Comparison of ENCODE assay signal across 1 cellular context in the genomic region with DNA sequence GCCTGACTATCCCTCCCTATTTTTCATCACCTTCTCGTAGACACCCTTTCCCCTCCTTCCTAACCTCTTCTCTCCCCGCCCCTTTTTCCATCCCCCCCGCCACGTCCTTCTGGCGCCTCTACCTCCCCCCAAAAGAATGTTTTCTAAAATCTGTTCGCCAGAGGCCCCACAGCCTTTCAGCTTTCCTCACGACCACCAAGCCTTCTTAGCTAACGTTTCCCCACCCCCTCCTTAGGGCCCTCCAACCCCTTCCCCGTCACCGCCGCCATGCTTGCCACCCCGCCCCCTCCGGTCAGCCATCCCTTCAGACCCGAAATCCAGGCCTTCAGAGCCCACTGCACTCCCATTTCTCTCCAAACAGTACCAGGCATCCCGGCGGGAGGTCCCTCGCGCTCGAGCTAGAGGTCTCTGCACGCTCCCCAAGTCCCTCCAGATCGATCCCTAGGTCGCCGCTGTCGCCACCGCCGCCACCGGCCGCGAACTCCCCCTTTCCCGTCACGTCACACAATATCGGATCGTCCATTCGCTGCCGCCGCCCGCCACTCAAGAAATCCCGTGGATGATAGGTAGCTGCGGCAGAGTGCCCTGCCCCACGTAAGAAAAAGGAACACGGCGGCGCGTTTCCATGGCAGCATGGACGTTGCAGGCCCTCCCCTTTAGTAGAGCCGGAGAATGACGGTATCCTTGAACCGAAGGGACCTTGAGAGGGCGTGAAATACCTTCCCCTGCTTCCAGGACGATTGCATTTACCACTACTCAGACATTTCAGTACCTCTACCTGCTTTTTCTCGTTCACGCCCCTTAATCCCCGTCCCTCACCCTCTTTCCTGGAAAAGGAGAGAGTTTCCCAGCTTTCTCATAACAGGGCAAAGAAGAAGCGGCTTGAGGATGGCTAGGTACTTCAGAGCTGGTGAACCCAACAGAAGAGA.
TF ChIP-seq lines count a peak whose summit lies in the region.

A gene with protein sequence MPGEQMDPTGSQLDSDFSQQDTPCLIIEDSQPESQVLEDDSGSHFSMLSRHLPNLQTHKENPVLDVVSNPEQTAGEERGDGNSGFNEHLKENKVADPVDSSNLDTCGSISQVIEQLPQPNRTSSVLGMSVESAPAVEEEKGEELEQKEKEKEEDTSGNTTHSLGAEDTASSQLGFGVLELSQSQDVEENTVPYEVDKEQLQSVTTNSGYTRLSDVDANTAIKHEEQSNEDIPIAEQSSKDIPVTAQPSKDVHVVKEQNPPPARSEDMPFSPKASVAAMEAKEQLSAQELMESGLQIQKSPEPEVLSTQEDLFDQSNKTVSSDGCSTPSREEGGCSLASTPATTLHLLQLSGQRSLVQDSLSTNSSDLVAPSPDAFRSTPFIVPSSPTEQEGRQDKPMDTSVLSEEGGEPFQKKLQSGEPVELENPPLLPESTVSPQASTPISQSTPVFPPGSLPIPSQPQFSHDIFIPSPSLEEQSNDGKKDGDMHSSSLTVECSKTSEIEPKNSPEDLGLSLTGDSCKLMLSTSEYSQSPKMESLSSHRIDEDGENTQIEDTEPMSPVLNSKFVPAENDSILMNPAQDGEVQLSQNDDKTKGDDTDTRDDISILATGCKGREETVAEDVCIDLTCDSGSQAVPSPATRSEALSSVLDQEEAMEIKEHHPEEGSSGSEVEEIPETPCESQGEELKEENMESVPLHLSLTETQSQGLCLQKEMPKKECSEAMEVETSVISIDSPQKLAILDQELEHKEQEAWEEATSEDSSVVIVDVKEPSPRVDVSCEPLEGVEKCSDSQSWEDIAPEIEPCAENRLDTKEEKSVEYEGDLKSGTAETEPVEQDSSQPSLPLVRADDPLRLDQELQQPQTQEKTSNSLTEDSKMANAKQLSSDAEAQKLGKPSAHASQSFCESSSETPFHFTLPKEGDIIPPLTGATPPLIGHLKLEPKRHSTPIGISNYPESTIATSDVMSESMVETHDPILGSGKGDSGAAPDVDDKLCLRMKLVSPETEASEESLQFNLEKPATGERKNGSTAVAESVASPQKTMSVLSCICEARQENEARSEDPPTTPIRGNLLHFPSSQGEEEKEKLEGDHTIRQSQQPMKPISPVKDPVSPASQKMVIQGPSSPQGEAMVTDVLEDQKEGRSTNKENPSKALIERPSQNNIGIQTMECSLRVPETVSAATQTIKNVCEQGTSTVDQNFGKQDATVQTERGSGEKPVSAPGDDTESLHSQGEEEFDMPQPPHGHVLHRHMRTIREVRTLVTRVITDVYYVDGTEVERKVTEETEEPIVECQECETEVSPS (N-terminal part only) (minus strand): TSS at position 484 of the 929 bp plus-strand sequence. CDS start 113 bp downstream, at position 371.

TF ChIP-seq in K562, 482 proteins besides CTCF, POLR2A, EP300 and RAD21 (continued from another document and continues in another):
- TF ChIP-seq, protein P1, sequence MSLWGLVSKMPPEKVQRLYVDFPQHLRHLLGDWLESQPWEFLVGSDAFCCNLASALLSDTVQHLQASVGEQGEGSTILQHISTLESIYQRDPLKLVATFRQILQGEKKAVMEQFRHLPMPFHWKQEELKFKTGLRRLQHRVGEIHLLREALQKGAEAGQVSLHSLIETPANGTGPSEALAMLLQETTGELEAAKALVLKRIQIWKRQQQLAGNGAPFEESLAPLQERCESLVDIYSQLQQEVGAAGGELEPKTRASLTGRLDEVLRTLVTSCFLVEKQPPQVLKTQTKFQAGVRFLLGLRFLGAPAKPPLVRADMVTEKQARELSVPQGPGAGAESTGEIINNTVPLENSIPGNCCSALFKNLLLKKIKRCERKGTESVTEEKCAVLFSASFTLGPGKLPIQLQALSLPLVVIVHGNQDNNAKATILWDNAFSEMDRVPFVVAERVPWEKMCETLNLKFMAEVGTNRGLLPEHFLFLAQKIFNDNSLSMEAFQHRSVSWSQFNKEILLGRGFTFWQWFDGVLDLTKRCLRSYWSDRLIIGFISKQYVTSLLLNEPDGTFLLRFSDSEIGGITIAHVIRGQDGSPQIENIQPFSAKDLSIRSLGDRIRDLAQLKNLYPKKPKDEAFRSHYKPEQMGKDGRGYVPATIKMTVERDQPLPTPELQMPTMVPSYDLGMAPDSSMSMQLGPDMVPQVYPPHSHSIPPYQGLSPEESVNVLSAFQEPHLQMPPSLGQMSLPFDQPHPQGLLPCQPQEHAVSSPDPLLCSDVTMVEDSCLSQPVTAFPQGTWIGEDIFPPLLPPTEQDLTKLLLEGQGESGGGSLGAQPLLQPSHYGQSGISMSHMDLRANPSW (CRISPR knock-in tag; IDR thresholded peaks at IDR 0.05) = peak; percentile 74; the same call in 1 of the 2 replicates
- no peak for TF ChIP-seq ZNF778 (CRISPR knock-in tag; IDR thresholded peaks at IDR 0.05)
- TF ChIP-seq, protein P2, sequence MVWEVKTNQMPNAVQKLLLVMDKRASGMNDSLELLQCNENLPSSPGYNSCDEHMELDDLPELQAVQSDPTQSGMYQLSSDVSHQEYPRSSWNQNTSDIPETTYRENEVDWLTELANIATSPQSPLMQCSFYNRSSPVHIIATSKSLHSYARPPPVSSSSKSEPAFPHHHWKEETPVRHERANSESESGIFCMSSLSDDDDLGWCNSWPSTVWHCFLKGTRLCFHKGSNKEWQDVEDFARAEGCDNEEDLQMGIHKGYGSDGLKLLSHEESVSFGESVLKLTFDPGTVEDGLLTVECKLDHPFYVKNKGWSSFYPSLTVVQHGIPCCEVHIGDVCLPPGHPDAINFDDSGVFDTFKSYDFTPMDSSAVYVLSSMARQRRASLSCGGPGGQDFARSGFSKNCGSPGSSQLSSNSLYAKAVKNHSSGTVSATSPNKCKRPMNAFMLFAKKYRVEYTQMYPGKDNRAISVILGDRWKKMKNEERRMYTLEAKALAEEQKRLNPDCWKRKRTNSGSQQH (CRISPR knock-in tag; IDR thresholded peaks at IDR 0.05) = no peak
- peak in 1 of 2 experiments; percentile 29; a peak in 1 of 4 replicates for TF ChIP-seq TBL1XR1 (IDR thresholded peaks at IDR 0.05; ENCODE audit: low read length in 2 of 2)
- TF ChIP-seq ETS2 (tag; IDR thresholded peaks at IDR 0.05; ENCODE audit: borderline replicate concordance, poor library complexity, severe bottlenecking) = no peak
- TF ChIP-seq, protein P3, sequence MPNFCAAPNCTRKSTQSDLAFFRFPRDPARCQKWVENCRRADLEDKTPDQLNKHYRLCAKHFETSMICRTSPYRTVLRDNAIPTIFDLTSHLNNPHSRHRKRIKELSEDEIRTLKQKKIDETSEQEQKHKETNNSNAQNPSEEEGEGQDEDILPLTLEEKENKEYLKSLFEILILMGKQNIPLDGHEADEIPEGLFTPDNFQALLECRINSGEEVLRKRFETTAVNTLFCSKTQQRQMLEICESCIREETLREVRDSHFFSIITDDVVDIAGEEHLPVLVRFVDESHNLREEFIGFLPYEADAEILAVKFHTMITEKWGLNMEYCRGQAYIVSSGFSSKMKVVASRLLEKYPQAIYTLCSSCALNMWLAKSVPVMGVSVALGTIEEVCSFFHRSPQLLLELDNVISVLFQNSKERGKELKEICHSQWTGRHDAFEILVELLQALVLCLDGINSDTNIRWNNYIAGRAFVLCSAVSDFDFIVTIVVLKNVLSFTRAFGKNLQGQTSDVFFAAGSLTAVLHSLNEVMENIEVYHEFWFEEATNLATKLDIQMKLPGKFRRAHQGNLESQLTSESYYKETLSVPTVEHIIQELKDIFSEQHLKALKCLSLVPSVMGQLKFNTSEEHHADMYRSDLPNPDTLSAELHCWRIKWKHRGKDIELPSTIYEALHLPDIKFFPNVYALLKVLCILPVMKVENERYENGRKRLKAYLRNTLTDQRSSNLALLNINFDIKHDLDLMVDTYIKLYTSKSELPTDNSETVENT (CRISPR knock-in tag; IDR thresholded peaks at IDR 0.05) = no peak
- TF ChIP-seq, protein P4, sequence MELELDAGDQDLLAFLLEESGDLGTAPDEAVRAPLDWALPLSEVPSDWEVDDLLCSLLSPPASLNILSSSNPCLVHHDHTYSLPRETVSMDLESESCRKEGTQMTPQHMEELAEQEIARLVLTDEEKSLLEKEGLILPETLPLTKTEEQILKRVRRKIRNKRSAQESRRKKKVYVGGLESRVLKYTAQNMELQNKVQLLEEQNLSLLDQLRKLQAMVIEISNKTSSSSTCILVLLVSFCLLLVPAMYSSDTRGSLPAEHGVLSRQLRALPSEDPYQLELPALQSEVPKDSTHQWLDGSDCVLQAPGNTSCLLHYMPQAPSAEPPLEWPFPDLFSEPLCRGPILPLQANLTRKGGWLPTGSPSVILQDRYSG (tag; conservative IDR thresholded peaks at IDR 0.05; ENCODE audit: low read depth) = no peak
- TF ChIP-seq ZNF12 (CRISPR knock-in tag; IDR thresholded peaks at IDR 0.05) = no peak
- 0 out of 2 replicates have a peak, but pooled peaks have one; percentile 53 for TF ChIP-seq TRIM28 (IDR thresholded peaks at IDR 0.05)
- no peak for TF ChIP-seq GATAD2A (IDR thresholded peaks at IDR 0.05)
- TF ChIP-seq HDAC2 (IDR thresholded peaks at IDR 0.05) = 0 out of 2 replicates have a peak, but pooled peaks have one; percentile 20
- no peak for TF ChIP-seq ZNF79 (CRISPR knock-in tag; IDR thresholded peaks at IDR 0.05; ENCODE audit: low read depth)
- no peak for TF ChIP-seq BCOR (IDR thresholded peaks at IDR 0.05)
- TF ChIP-seq ZNF444 (CRISPR knock-in tag; IDR thresholded peaks at IDR 0.05) = no peak
- TF ChIP-seq LEF1 (IDR thresholded peaks at IDR 0.05) = peak; percentile 14; the same call in 1 of the 2 replicates
- TF ChIP-seq ZNF134 (CRISPR knock-in tag; conservative IDR thresholded peaks at IDR 0.05) = no peak
- TF ChIP-seq BHLHE40 (IDR thresholded peaks at IDR 0.05; ENCODE audit: low read length) = no peak
- TF ChIP-seq GTF2F1 (IDR thresholded peaks at IDR 0.05; ENCODE audit: low read depth, low read length) = no peak
- peak; percentile 60 for TF ChIP-seq HNRNPLL (IDR thresholded peaks at IDR 0.05; ENCODE audit: low read depth, low read length, poor library complexity, severe bottlenecking)
- TF ChIP-seq JUND (IDR thresholded peaks at IDR 0.05; ENCODE audit: borderline replicate concordance, low read depth, low read length) = peak; percentile 59; the same call in 1 of the 2 replicates
- TF ChIP-seq JUND (tag; IDR thresholded peaks at IDR 0.05; ENCODE audit: borderline replicate concordance, low read depth, low read length) = peak; percentile 47; the same call in 1 of the 3 replicates
- no peak for TF ChIP-seq TFAM (CRISPR knock-in tag; conservative IDR thresholded peaks at IDR 0.05)
- TF ChIP-seq, protein P5, sequence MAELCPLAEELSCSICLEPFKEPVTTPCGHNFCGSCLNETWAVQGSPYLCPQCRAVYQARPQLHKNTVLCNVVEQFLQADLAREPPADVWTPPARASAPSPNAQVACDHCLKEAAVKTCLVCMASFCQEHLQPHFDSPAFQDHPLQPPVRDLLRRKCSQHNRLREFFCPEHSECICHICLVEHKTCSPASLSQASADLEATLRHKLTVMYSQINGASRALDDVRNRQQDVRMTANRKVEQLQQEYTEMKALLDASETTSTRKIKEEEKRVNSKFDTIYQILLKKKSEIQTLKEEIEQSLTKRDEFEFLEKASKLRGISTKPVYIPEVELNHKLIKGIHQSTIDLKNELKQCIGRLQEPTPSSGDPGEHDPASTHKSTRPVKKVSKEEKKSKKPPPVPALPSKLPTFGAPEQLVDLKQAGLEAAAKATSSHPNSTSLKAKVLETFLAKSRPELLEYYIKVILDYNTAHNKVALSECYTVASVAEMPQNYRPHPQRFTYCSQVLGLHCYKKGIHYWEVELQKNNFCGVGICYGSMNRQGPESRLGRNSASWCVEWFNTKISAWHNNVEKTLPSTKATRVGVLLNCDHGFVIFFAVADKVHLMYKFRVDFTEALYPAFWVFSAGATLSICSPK (IDR thresholded peaks at IDR 0.05; ENCODE audit: borderline replicate concordance) = no peak
- no peak for TF ChIP-seq CBX1 (IDR thresholded peaks at IDR 0.05; ENCODE audit: low read depth)
- no peak for TF ChIP-seq ZNF316 (IDR thresholded peaks at IDR 0.05)
- no peak for TF ChIP-seq ZNF589 (CRISPR knock-in tag; IDR thresholded peaks at IDR 0.05; ENCODE audit: low read depth)
- TF ChIP-seq, protein P6, sequence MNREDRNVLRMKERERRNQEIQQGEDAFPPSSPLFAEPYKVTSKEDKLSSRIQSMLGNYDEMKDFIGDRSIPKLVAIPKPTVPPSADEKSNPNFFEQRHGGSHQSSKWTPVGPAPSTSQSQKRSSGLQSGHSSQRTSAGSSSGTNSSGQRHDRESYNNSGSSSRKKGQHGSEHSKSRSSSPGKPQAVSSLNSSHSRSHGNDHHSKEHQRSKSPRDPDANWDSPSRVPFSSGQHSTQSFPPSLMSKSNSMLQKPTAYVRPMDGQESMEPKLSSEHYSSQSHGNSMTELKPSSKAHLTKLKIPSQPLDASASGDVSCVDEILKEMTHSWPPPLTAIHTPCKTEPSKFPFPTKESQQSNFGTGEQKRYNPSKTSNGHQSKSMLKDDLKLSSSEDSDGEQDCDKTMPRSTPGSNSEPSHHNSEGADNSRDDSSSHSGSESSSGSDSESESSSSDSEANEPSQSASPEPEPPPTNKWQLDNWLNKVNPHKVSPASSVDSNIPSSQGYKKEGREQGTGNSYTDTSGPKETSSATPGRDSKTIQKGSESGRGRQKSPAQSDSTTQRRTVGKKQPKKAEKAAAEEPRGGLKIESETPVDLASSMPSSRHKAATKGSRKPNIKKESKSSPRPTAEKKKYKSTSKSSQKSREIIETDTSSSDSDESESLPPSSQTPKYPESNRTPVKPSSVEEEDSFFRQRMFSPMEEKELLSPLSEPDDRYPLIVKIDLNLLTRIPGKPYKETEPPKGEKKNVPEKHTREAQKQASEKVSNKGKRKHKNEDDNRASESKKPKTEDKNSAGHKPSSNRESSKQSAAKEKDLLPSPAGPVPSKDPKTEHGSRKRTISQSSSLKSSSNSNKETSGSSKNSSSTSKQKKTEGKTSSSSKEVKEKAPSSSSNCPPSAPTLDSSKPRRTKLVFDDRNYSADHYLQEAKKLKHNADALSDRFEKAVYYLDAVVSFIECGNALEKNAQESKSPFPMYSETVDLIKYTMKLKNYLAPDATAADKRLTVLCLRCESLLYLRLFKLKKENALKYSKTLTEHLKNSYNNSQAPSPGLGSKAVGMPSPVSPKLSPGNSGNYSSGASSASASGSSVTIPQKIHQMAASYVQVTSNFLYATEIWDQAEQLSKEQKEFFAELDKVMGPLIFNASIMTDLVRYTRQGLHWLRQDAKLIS (CRISPR knock-in tag; IDR thresholded peaks at IDR 0.05) = no peak
- TF ChIP-seq OTX1 (CRISPR knock-in tag; IDR thresholded peaks at IDR 0.05) = no peak
- no peak for TF ChIP-seq NR2F6 (CRISPR knock-in tag; IDR thresholded peaks at IDR 0.05)
- TF ChIP-seq ARID2 (IDR thresholded peaks at IDR 0.05) = peak; percentile 43; the same call in 1 of the 2 replicates
- peak in 1 of 2 experiments; percentile 38; a peak in 2 of 4 replicates for TF ChIP-seq MAZ (CRISPR knock-in tag; conservative IDR thresholded peaks at IDR 0.05 in 1 of 2, IDR thresholded peaks at IDR 0.05 in 1 of 2)
- TF ChIP-seq ZSCAN32 (CRISPR knock-in tag; IDR thresholded peaks at IDR 0.05) = no peak
